Comparison of ENCODE assay signal across 28 cellular contexts in genomic region chr18:867257-867656, GRCh38. TPM values are rescaled to one million over a fixed set of nuclear protein-coding genes. Genes with fewer than 3 reads are reported as not detected.
"Had no signal": no experiment of that assay in that cellular context is flagged by ENCODE, and none has a peak within 500 bp of the region (broad histone marks: within the 10 kb centered on the region; RNA-seq: fewer than 3 reads in every experiment).

No MANE protein-coding gene starts in this region.

- H3K9me3 ChIP-seq: stomach, suprapubic skin, testis, thoracic aorta, thyroid gland, tibial artery, tibial nerve, transverse colon, upper lobe of left lung, uterus had no signal

- H3K4me1 ChIP-seq: suprapubic skin, tibial artery, transverse colon, uterus had no signal

- H3K4me1 Mint-ChIP-seq: stimulated activated effector memory CD8-positive, alpha-beta T cell treated with anti-CD3 and anti-CD28 coated beads, Interleukin-12 subunit alpha, Interleukin-12 subunit beta, amount 100 ng/mL, for 72 hours; stimulated activated memory B cell treated with anti-CD40 and anti-IgM and Interleukin-4, amounts not matched to agents 10 μg/mL and 1 μg/mL and 100 μg/mL, for 72 hours; stimulated activated naive B cell treated with anti-CD40 and anti-IgM and Interleukin-4, amounts not matched to agents 10 μg/mL and 1 μg/mL and 100 μg/mL, for 72 hours had no signal

- H3K4me3 Mint-ChIP-seq: stimulated activated effector memory CD8-positive, alpha-beta T cell treated with anti-CD3 and anti-CD28 coated beads, Interleukin-12 subunit alpha, Interleukin-12 subunit beta, amount 100 ng/mL, for 72 hours; stimulated activated memory B cell treated with anti-CD40 and anti-IgM and Interleukin-4, amounts not matched to agents 10 μg/mL and 1 μg/mL and 100 μg/mL, for 72 hours; stimulated activated naive B cell treated with anti-CD40 and anti-IgM and Interleukin-4, amounts not matched to agents 10 μg/mL and 1 μg/mL and 100 μg/mL, for 72 hours; stimulated activated naive CD8-positive, alpha-beta T cell treated with anti-CD3 and anti-CD28 coated beads, Interleukin-15, amount 100 ng/mL, for 72 hours; stimulated activated naive CD8-positive, alpha-beta T cell treated with anti-CD3 and anti-CD28 coated beads, Interleukin-15, Interleukin-2, amounts not matched to agents 100 ng/mL and 50 ng/mL, for 24 hours; type B pancreatic cell had no signal

- H3K9me3 Mint-ChIP-seq: stimulated activated effector memory CD8-positive, alpha-beta T cell treated with anti-CD3 and anti-CD28 coated beads, Interleukin-12 subunit alpha, Interleukin-12 subunit beta, amount 100 ng/mL, for 72 hours; stimulated activated naive CD8-positive, alpha-beta T cell treated with anti-CD3 and anti-CD28 coated beads, Interleukin-15, Interleukin-2, amounts not matched to agents 100 ng/mL and 50 ng/mL, for 24 hours; type B pancreatic cell had no signal

- H3K27me3 ChIP-seq: testis, thyroid gland, tibial artery, tibial nerve, upper lobe of left lung, uterus had no signal

- H3K36me3 ChIP-seq: stomach, suprapubic skin, thoracic aorta, thyroid gland, tibial artery, tibial nerve, transverse colon, upper lobe of left lung, uterus had no signal

- H3K27ac ChIP-seq: stomach, suprapubic skin, testis, thoracic aorta, thyroid gland, tibial artery, tibial nerve, transverse colon, upper lobe of left lung, uterus had no signal

- DNase-seq: stimulated activated CD4-positive, alpha-beta T cell treated with anti-CD3 and anti-CD28 coated beads, Interleukin-2, amount 100 ng/mL, for 24 hours; stimulated activated CD4-positive, alpha-beta T cell treated with anti-CD3 and anti-CD28 coated beads, Interleukin-2, amount 100 ng/mL, for 48 hours; stimulated activated CD4-positive, alpha-beta T cell treated with anti-CD3 and anti-CD28 coated beads, Interleukin-4, amount 100 ng/mL, for 1 hour; stimulated activated CD4-positive, alpha-beta T cell treated with anti-CD3 and anti-CD28 coated beads, Interleukin-4, amount 100 ng/mL, for 24 hours; stimulated activated CD4-positive, alpha-beta T cell treated with anti-CD3 and anti-CD28 coated beads, Interleukin-4, amount 100 ng/mL, for 4 hours; stimulated activated CD8-positive, alpha-beta memory T cell treated with anti-CD3 and anti-CD28 coated beads, Interleukin-4, amount 100 ng/mL, for 48 hours; stimulated activated naive B cell treated with anti-CD40 and anti-IgM and Interleukin-4, amounts not matched to agents 10 μg/mL and 1 μg/mL and 100 μg/mL, for 72 hours; stimulated activated naive CD4-positive, alpha-beta T cell; stimulated activated naive CD4-positive, alpha-beta T cell treated with Interleukin-2 at 50 U/mL for 16 hours; stimulated activated naive CD8-positive, alpha-beta T cell treated with anti-CD3 and anti-CD28 coated beads, Interleukin-15, amount 100 ng/mL, for 72 hours; stimulated activated naive CD8-positive, alpha-beta T cell treated with anti-CD3 and anti-CD28 coated beads, Interleukin-15, Interleukin-2, amounts not matched to agents 100 U/mL and 50 U/mL, for 24 hours; stomach; substantia nigra; testis; thyroid gland; tibial artery; transverse colon; trophoblast cell; upper lobe of left lung; uterus had no signal

- FAIRE-seq: urothelium cell line had no signal

- H3K4me3 ChIP-seq: stomach, suprapubic skin, testis, thoracic aorta, thyroid gland, tibial artery, tibial nerve, transverse colon, upper lobe of left lung, uterus had no signal

- H3K27ac Mint-ChIP-seq: stimulated activated effector memory CD8-positive, alpha-beta T cell treated with anti-CD3 and anti-CD28 coated beads, Interleukin-12 subunit alpha, Interleukin-12 subunit beta, amount 100 ng/mL, for 72 hours; stimulated activated memory B cell treated with anti-CD40 and anti-IgM and Interleukin-4, amounts not matched to agents 10 μg/mL and 1 μg/mL and 100 μg/mL, for 72 hours; stimulated activated naive B cell treated with anti-CD40 and anti-IgM and Interleukin-4, amounts not matched to agents 10 μg/mL and 1 μg/mL and 100 μg/mL, for 72 hours; stimulated activated naive CD8-positive, alpha-beta T cell treated with anti-CD3 and anti-CD28 coated beads, Interleukin-15, Interleukin-2, amounts not matched to agents 100 ng/mL and 50 ng/mL, for 24 hours; type B pancreatic cell had no signal

- ATAC-seq: stimulated activated effector memory CD8-positive, alpha-beta T cell treated with anti-CD3 and anti-CD28 coated beads, Interleukin-12 subunit alpha, Interleukin-12 subunit beta, amount 100 ng/mL, for 72 hours; stimulated activated memory B cell treated with anti-CD40 and anti-IgM and Interleukin-4, amounts not matched to agents 10 μg/mL and 1 μg/mL and 100 μg/mL, for 72 hours; stimulated activated naive B cell treated with anti-CD40 and anti-IgM and Interleukin-4, amounts not matched to agents 10 μg/mL and 1 μg/mL and 100 μg/mL, for 72 hours; stimulated activated naive CD8-positive, alpha-beta T cell treated with anti-CD3 and anti-CD28 coated beads, Interleukin-15, amount 100 ng/mL, for 72 hours; stimulated activated naive CD8-positive, alpha-beta T cell treated with anti-CD3 and anti-CD28 coated beads, Interleukin-15, Interleukin-2, amounts not matched to agents 100 U/mL and 50 U/mL, for 24 hours had no signal

- H3K36me3 Mint-ChIP-seq: stimulated activated effector memory CD8-positive, alpha-beta T cell treated with anti-CD3 and anti-CD28 coated beads, Interleukin-12 subunit alpha, Interleukin-12 subunit beta, amount 100 ng/mL, for 72 hours; stimulated activated memory B cell treated with anti-CD40 and anti-IgM and Interleukin-4, amounts not matched to agents 10 μg/mL and 1 μg/mL and 100 μg/mL, for 72 hours; type B pancreatic cell had no signal

RNA-seq across cellular contexts. Expression of gene ADCYAP1, which starts 37.4 kb away (rescaled TPM):
- total RNA-seq: suprapubic skin had no signal
